ENCODE assay signal across 9 cellular contexts in the genomic region with DNA sequence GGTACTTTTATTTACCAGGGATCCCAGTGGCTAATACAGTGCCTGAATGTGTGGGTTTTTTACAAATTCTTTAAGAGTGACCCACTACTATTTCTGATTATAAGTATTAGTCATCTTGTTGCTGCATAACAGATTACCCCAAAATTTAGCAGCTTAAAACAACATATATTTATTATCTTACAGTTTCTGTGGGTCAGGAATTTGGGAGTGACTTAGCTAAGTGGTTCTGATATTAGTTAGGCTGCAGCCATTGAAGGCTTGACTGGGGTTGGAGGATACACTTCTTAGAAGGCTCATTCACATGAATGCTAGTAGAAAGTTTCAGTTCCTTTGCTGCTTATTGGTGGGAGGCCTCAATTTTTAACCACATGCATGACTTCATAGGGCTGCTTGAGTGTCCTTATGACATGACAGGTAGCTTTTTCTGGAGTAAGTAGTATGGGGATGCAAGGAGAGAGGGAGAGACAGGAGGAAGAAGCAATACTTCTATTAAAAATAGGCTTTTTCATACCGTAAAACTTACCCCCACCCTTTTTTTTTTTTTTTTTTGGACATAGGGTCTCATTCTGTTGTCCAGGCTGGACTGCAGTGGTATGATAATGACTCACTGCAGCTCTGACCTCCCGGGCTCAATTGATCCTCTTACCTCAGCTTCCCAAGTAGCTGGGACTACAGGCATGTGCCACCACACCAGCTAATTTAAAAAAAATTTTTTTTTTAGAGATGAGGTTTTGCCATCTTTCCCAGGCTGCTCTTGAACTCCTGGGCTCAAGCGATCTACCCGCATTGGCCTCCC. TPM values are rescaled to one million over a fixed set of nuclear protein-coding genes. Genes with fewer than 3 reads are reported as not detected.
DNase-seq lines count a peak whose midpoint lies in the region; ATAC-seq lines count a peak whose summit lies in the region.
"Had no signal": no experiment of that assay in that cellular context is flagged by ENCODE, and none has a peak within 500 bp of the region (broad histone marks: within the 10 kb centered on the region; RNA-seq: fewer than 3 reads in every experiment).

No MANE protein-coding gene starts in this region.

- peak; percentile 99 for ATAC-seq in GM19455 (IDR thresholded peaks at IDR 0.05; ENCODE audit: unreplicated experiment)
- ATAC-seq in HG03095 (IDR thresholded peaks at IDR 0.05; ENCODE audit: unreplicated experiment), result peak; percentile 100
- no peak for ATAC-seq in right cardiac atrium

- H3K27ac ChIP-seq in right cardiac atrium (ENCODE audit: low read length), result no peak overlapping the region

- 94% methylated on average over 4 of the region's 4 CpGs for whole genome bisulfite sequencing in right cardiac atrium

- H3K9me3 ChIP-seq in right cardiac atrium (ENCODE audit: control insufficient read depth, low read length), result no peaks in the 10 kb centered on the region
- H3K9me3 ChIP-seq: SK-N-SH had no signal

- H3K4me3 ChIP-seq in right cardiac atrium (ENCODE audit: low read length), result no peak overlapping the region

- no peaks in the 10 kb centered on the region for H3K27me3 ChIP-seq in right cardiac atrium (ENCODE audit: control insufficient read depth, insufficient read depth)

- DNase-seq in ELR (ENCODE audit: low read depth) (peak; percentile 77), SIG-M5 treated with dmso at 0.1 percent for 504 hours (lab: John Stamatoyannopoulos, UW; ENCODE audit: unreplicated experiment) (peak; percentile 76), right cardiac atrium (no peak), kidney glomerular epithelial cell (lab: John Stamatoyannopoulos, UW) (no peak), ecto neural progenitor cell (ENCODE audit: low spot score) (no peak)
- no peak for DNase-seq in stimulated activated CD4-positive, alpha-beta T cell treated with anti-CD3 and anti-CD28 coated beads, Interleukin-15, amount 100 ng/mL, for 24 hours
- DNase-seq: SK-N-SH had no signal

- no peaks in the 10 kb centered on the region for H3K4me1 ChIP-seq in right cardiac atrium (ENCODE audit: control insufficient read depth, insufficient read depth, low read length)

- intact Hi-C loops in right cardiac atrium (cut with DNase I), result no loop called here

RNA-seq across cellular contexts. Expression of gene POLE4, which starts 13.3 kb away (rescaled TPM):
- total RNA-seq in right cardiac atrium, result 10 to 100 TPM; 31.5 to 42.6 (median 37.2) TPM
- 30.7 TPM for polyA plus RNA-seq in right cardiac atrium

Comparison
In these comparisons a context has a peak if more than half of its experiments do, and no peak if none do; other contexts are left out.
1. DNase-seq: peak in ELR (single experiment) and SIG-M5 treated with dmso at 0.1 percent for 504 hours (single experiment); none in right cardiac atrium (0 of 3), kidney glomerular epithelial cell (single experiment), ecto neural progenitor cell (single experiment) and stimulated activated CD4-positive, alpha-beta T cell treated with anti-CD3 and anti-CD28 coated beads, Interleukin-15, amount 100 ng/mL, for 24 hours (single experiment).
2. ATAC-seq: peak in GM19455 (single experiment) and HG03095 (single experiment); none in right cardiac atrium (0 of 2).